ENCODE assay signal across 22 cellular contexts in the genomic region with DNA sequence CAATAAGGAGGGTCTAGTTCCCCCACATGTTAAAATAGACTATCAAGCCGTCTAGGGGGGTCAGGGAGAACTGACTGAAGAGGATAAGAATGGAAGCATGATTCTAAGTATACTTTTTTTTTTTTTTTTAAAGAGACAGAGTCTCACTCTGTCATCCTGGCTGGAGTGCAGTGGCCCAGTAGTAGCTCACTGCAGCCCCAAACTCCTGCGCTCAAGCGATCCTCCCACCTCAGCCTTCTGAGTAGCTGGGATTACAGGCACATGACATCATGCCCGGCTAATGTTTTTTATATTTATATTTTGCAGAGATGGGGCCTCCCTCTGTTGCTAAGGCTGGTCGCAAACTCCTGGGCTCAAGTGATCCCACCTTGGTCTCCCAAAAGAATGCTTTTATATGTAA. TPM values are rescaled to one million over a fixed set of nuclear protein-coding genes. Genes with fewer than 3 reads are reported as not detected.
A peak's percentile ranks its signal among the peaks of the same experiment; 100 is the strongest.
DNase-seq lines count a peak whose midpoint lies in the region; ATAC-seq, FAIRE-seq and TF ChIP-seq lines count a peak whose summit lies in the region.
"Had no signal": no experiment of that assay in that cellular context is flagged by ENCODE, and none has a peak within 500 bp of the region (broad histone marks: within the 10 kb centered on the region; RNA-seq: fewer than 3 reads in every experiment).

No MANE protein-coding gene starts in this region.

- H4K20me1 ChIP-seq in HepG2 (ENCODE audit: insufficient read depth, low read length) (no peaks in the 10 kb centered on the region), K562 (replicated peaks; ENCODE audit: control insufficient read depth, insufficient read depth, low read length) (peaks cover 8% of the 10 kb centered on the region)

- no peaks in the 10 kb centered on the region for H3K9me3 ChIP-seq in HepG2 (ENCODE audit: low read length)
- peaks cover 0 to 2% (median 0%) of the 10 kb centered on the region in 4 donors for H3K9me3 ChIP-seq in right lobe of liver
- no peaks in the 10 kb centered on the region for H3K9me3 ChIP-seq in K562 (replicated peaks; ENCODE audit: control insufficient read depth, insufficient read depth, low read depth, low read length)
- no peaks in the 10 kb centered on the region for H3K9me3 ChIP-seq in gastrocnemius medialis
- H3K9me3 ChIP-seq: BLaER1, Caco-2 had no signal

- TF ChIP-seq CTCF in HepG2 (CRISPR knock-in tag; IDR thresholded peaks at IDR 0.05) = no peak
- TF ChIP-seq CTCF in right lobe of liver (IDR thresholded peaks at IDR 0.05) = no peak
- TF ChIP-seq CTCF in K562 (IDR thresholded peaks at IDR 0.05 in 2 of 3, conservative IDR thresholded peaks at IDR 0.05 in 1 of 3; ENCODE audit: insufficient read depth in 2 of 3, low read depth in 1 of 3, low read length in 3 of 3) = no peak
- TF ChIP-seq CTCF in gastrocnemius medialis (IDR thresholded peaks at IDR 0.05 in 4 of 5, conservative IDR thresholded peaks at IDR 0.05 in 1 of 5) = no peak
- no peak for TF ChIP-seq CTCF in RWPE1 (conservative IDR thresholded peaks at IDR 0.05; ENCODE audit: low read depth)

- no peak for DNase-seq in HepG2 (ENCODE audit: low spot score)
- DNase-seq in right lobe of liver = no peak
- DNase-seq in K562 (ENCODE audit: extremely low read depth in 1 of 4, low spot score in 3 of 4) = no peak
- DNase-seq in gastrocnemius medialis = peak in 1 of 2 donors; percentile 74
- DNase-seq in RWPE1 (ENCODE audit: low spot score) = no peak
- no peak for DNase-seq in activated CD4-positive, alpha-beta T cell treated with anti-CD3 and anti-CD28 coated beads, Interleukin-2, amount 50 U/mL, for 4 hours
- DNase-seq: Caco-2; CD4-positive, CD25-positive, alpha-beta regulatory T cell; CD8-positive, alpha-beta T cell; DMS153; DND-41; H9; HFFc6 had no signal

- FAIRE-seq in HepG2 (lab: Jason Lieb, UNC) = no peak
- no peak for FAIRE-seq in K562 (lab: Jason Lieb, UNC)
- FAIRE-seq: A204.1, G401.6, GM12892 had no signal

- ATAC-seq in HepG2 = no peak
- ATAC-seq in right lobe of liver = no peak
- peak; percentile 60 for ATAC-seq in K562
- ATAC-seq in gastrocnemius medialis = peak; percentile 14 to 51
- no peak for ATAC-seq in GM19328 (IDR thresholded peaks at IDR 0.05; ENCODE audit: unreplicated experiment)
- ATAC-seq: CD8-positive, alpha-beta T cell; GM23338; HCT116 had no signal

- TF ChIP-seq EP300 in HepG2 (IDR thresholded peaks at IDR 0.05; ENCODE audit: low read depth in 2 of 2, low read length in 2 of 2) (no peak), HepG2 (CRISPR knock-in tag; IDR thresholded peaks at IDR 0.05; ENCODE audit: borderline replicate concordance) (no peak), K562 (IDR thresholded peaks at IDR 0.05; ENCODE audit: low read length) (no peak)

- BruUV-seq in HepG2 (replicated peaks; lab: Mats Ljungman, UMichigan) = no TSS peak
- no TSS peak for BruUV-seq in K562 (replicated peaks; lab: Mats Ljungman, UMichigan)

- H3K4me2 ChIP-seq in HepG2 (ENCODE audit: low read depth, low read length) (no peak overlapping the region), K562 (ENCODE audit: insufficient read depth, low read length) (no peak overlapping the region)
- H3K4me2 ChIP-seq: BLaER1, GM23338 had no signal

- no peak for TF ChIP-seq POLR2A in HepG2 (IDR thresholded peaks at IDR 0.05; ENCODE audit: insufficient read depth in 1 of 2, low read depth in 2 of 2, low read length in 2 of 2)
- TF ChIP-seq POLR2A in right lobe of liver (IDR thresholded peaks at IDR 0.05) = no peak
- no peak for TF ChIP-seq POLR2A in K562 (conservative IDR thresholded peaks at IDR 0.05)
- peak in 1 of 2 donors; percentile 30 for TF ChIP-seq POLR2A in gastrocnemius medialis (IDR thresholded peaks at IDR 0.05)

- no peaks in the 10 kb centered on the region for H3K27me3 ChIP-seq in HepG2 (ENCODE audit: control insufficient read depth in 1 of 2, insufficient read depth in 2 of 2, low read length in 2 of 2)
- H3K27me3 ChIP-seq in right lobe of liver = no peaks in the 10 kb centered on the region
- no peaks in the 10 kb centered on the region for H3K27me3 ChIP-seq in K562 (ENCODE audit: control insufficient read depth in 2 of 2, insufficient read depth in 2 of 2, low read length in 2 of 2)
- H3K27me3 ChIP-seq in gastrocnemius medialis = no peaks in the 10 kb centered on the region
- H3K27me3 ChIP-seq: BLaER1 had no signal

- POLR2A ChIA-PET in HepG2 (lab: Yijun Ruan, JAX) = no interaction called here
- POLR2A ChIA-PET in K562 (lab: Yijun Ruan, JAX) = interaction anchor here (1.0 kb wide), 1 partner anchor 11 kb away, joined by 3 read pairs; no protein-coding TSS in a partner anchor
- POLR2A ChIA-PET in RWPE1 (lab: Yijun Ruan, JAX; ENCODE audit: low non-redundant PET) = no interaction called here

- no peak overlapping the region for H2AFZ ChIP-seq in HepG2 (ENCODE audit: low read length)
- H2AFZ ChIP-seq in K562 (ENCODE audit: low read depth, low read length) = no peak overlapping the region
- H2AFZ ChIP-seq: GM23338 had no signal

- intact Hi-C loops in HepG2 (cut with micrococcal nuclease; ENCODE audit: unreplicated experiment) = no loop called here
- intact Hi-C loops in right lobe of liver (cut with DNase I) = no loop called here
- intact Hi-C loops in K562 (cut with micrococcal nuclease) = no loop called here
- intact Hi-C loops in gastrocnemius medialis (cut with DNase I; ENCODE audit: low total_unique reads) = loop anchor here (2.0 to 5.0 kb wide), 2 partner anchors 71 to 196 kb away; no protein-coding TSS in a partner anchor

- H3K9ac ChIP-seq in HepG2 (ENCODE audit: insufficient read depth, low read depth, low read length) (no peak overlapping the region), K562 (ENCODE audit: insufficient read depth in 1 of 2, low read depth in 2 of 2, low read length in 2 of 2) (no peak overlapping the region)
- H3K9ac ChIP-seq: BLaER1 had no signal

- H3K36me3 ChIP-seq in HepG2 (replicated peaks in 1 of 2; ENCODE audit: control insufficient read depth in 1 of 2, insufficient read depth in 2 of 2, low read length in 2 of 2) = peaks cover 14 to 65% of the 10 kb centered on the region in 2 experiments
- H3K36me3 ChIP-seq in right lobe of liver = peaks cover 0 to 8% (median 4%) of the 10 kb centered on the region in 4 donors
- peaks cover 64% of the 10 kb centered on the region for H3K36me3 ChIP-seq in K562 (ENCODE audit: control insufficient read depth, insufficient read depth, low read length)
- H3K36me3 ChIP-seq in gastrocnemius medialis = peaks cover 0 to 51% of the 10 kb centered on the region in 2 donors

- H3K79me2 ChIP-seq in HepG2 (ENCODE audit: insufficient read depth, low read length) (peaks cover 21% of the 10 kb centered on the region), K562 (ENCODE audit: control insufficient read depth, insufficient read depth, low read length) (peaks cover 44% of the 10 kb centered on the region)

- H3K4me1 ChIP-seq in HepG2 (ENCODE audit: insufficient read depth, low read length) = peaks cover 24% of the 10 kb centered on the region
- H3K4me1 ChIP-seq in right lobe of liver = peaks cover 0 to 31% (median 15%) of the 10 kb centered on the region in 4 donors
- peaks cover 0 to 20% of the 10 kb centered on the region in 2 experiments; a peak in 4 of 5 replicates for H3K4me1 ChIP-seq in K562 (replicated peaks in 1 of 2; ENCODE audit: control insufficient read depth in 2 of 2, insufficient read depth in 2 of 2, low read length in 2 of 2)
- H3K4me1 ChIP-seq in gastrocnemius medialis = peaks cover 66 to 72% of the 10 kb centered on the region in 2 donors
- H3K4me1 ChIP-seq: Caco-2 had no signal

- no peaks in the 10 kb centered on the region for H3K9me1 ChIP-seq in K562 (ENCODE audit: control insufficient read depth, insufficient read depth, low read length)

- CTCF ChIA-PET in HepG2 (lab: Yijun Ruan, JAX; ENCODE audit: low intra/inter-chr PET ratio, low total read pairs) = no interaction called here
- CTCF ChIA-PET in K562 (lab: Yijun Ruan, JAX; ENCODE audit: low intra/inter-chr PET ratio) = no interaction called here
- CTCF ChIA-PET in RWPE1 (lab: Yijun Ruan, JAX) = no interaction called here

- TF ChIP-seq RAD21 in HepG2 (CRISPR knock-in tag; IDR thresholded peaks at IDR 0.05) = no peak
- no peak for TF ChIP-seq RAD21 in K562 (CRISPR knock-in tag; conservative IDR thresholded peaks at IDR 0.05 in 1 of 2, IDR thresholded peaks at IDR 0.05 in 1 of 2)

- H3K4me3 ChIP-seq in HepG2 (replicated peaks in 1 of 3; ENCODE audit: insufficient read depth in 1 of 3, low read depth in 2 of 3, low read length in 3 of 3) (no peak overlapping the region), right lobe of liver (no peak overlapping the region), K562 (no peak overlapping the region), gastrocnemius medialis (no peak overlapping the region)
- H3K4me3 ChIP-seq: BLaER1, GM23338 had no signal

- in situ Hi-C loops in HepG2 (cut with HindIII; ENCODE audit: extremely low pct_ligation_motif_present, low pct_unique_long_range_greater_than_20kb) = no loop called here
- in situ Hi-C loops in K562 (cut with MboI) = no loop called here
- in situ Hi-C loops in gastrocnemius medialis (cut with MboI; ENCODE audit: low sequenced_read_pairs in 4 of 4) = loop anchor here in 1 of 4 donors (25.0 kb wide), 1 partner anchor 276 kb away; a partner anchor contains a TSS

- H3K27ac ChIP-seq in HepG2 (ENCODE audit: extremely low read length, insufficient read depth, low read length) (no peak overlapping the region), right lobe of liver (no peak overlapping the region), K562 (ENCODE audit: extremely low read depth, low read depth, low read length) (no peak overlapping the region), gastrocnemius medialis (peak overlapping the region; percentile 77 to 96 (median 80)), RWPE1 (no peak overlapping the region)
- H3K27ac ChIP-seq: 22Rv1, BLaER1, C4-2B had no signal

- 99% methylated on average over 5 of the region's 5 CpGs for WGBS in HepG2 (ENCODE audit: low lambda C conversion rate)
- WGBS in right lobe of liver (ENCODE audit: insufficient coverage, low coverage, low lambda C conversion rate, missing lambda C conversion rate) = 64% methylated on average over 5 of the region's 5 CpGs
- WGBS in K562 (ENCODE audit: insufficient coverage, low coverage, missing lambda C conversion rate) = 44% methylated on average over 5 of the region's 5 CpGs

RNA-seq across cellular contexts. Expression of a gene that starts 14.2 kb away (rescaled TPM):
- total RNA-seq in HepG2 (2016; rRNA removed; fragmentation: Illumina TruSeq; extraction: Trizol) (80.0 and 108 TPM in 2 replicates), right lobe of liver (100 to 1,000 TPM in 4 of 6 experiments, 10 to 100 TPM in 2; 92.2 to 189 (median 137) TPM), K562 (2014; rRNA removed) (99.9 and 121 TPM in 2 replicates), K562 (2014; rRNA removed; fragmentation: Illumina TruSeq; extraction: Trizol) (70.4 and 72.1 TPM in 2 replicates), K562 (2015; rRNA removed; fragmentation: Illumina TruSeq; extraction: Trizol) (57.0 and 61.0 TPM in 2 replicates), K562 (2021) (102 and 113 TPM in 2 replicates), gastrocnemius medialis (100 to 1,000 TPM; 349 to 951 (median 571) TPM)
- 55.3 and 57.1 TPM in 2 replicates for total RNA-seq in HepG2 (2016; cell fraction: cytosol; rRNA removed; fragmentation: Illumina TruSeq; extraction: Trizol; ENCODE audit: low read depth)
- total RNA-seq in HepG2 (2016; cell fraction: insoluble cytoplasmic fraction; rRNA removed; fragmentation: Illumina TruSeq; extraction: Trizol) = 75.8 and 107 TPM in 2 replicates
- 115 and 121 TPM in 2 replicates for total RNA-seq in HepG2 (2016; cell fraction: membrane; rRNA removed; fragmentation: Illumina TruSeq; extraction: Trizol)
- 88.4 and 97.8 TPM in 2 replicates for total RNA-seq in HepG2 (2016; cell fraction: nucleus; rRNA removed; fragmentation: Illumina TruSeq; extraction: Trizol)
- polyA plus RNA-seq in HepG2 (2011; rRNA removed) (52.9 and 65.3 TPM in 2 replicates), K562 (2011; rRNA removed) (58.4 and 62.2 TPM in 2 replicates), K562 (2014; fragmentation: Illumina TruSeq; extraction: Trizol) (50.6 and 51.7 TPM in 2 replicates), K562 (2014; fragmentation: Nextera tagmentation; extraction: Ambion mirVana) (10 to 100 TPM; 15.6 to 27.3 TPM), K562 (2014; rRNA removed) (43.8 and 50.9 TPM in 2 replicates)
- 73.6 and 88.0 TPM in 2 replicates for polyA plus RNA-seq in HepG2 (2011; cell fraction: cytosol; rRNA removed)
- 63.5 and 69.1 TPM in 2 replicates for polyA plus RNA-seq in HepG2 (2011; cell fraction: nucleus; rRNA removed)
- 68.8 and 77.0 TPM in 2 replicates for polyA plus RNA-seq in HepG2 (2012)
- 27.7 and 29.0 TPM in 2 replicates for polyA plus RNA-seq in HepG2 (2016; cell fraction: cytosol; fragmentation: Illumina TruSeq; extraction: Trizol; ENCODE audit: low read depth)
- polyA plus RNA-seq in HepG2 (2016; cell fraction: insoluble cytoplasmic fraction; fragmentation: Illumina TruSeq; extraction: Trizol; ENCODE audit: low read depth) = 47.4 and 56.2 TPM in 2 replicates
- polyA plus RNA-seq in HepG2 (2016; cell fraction: membrane; fragmentation: Illumina TruSeq; extraction: Trizol; ENCODE audit: low read depth) = 56.5 and 62.9 TPM in 2 replicates
- 75.6 and 79.3 TPM in 2 replicates for polyA plus RNA-seq in HepG2 (2016; cell fraction: nucleus; fragmentation: Illumina TruSeq; extraction: Trizol; ENCODE audit: insufficient read depth, low read depth)
- 174 and 688 TPM in 2 replicates for polyA minus RNA-seq in HepG2 (2011; rRNA and poly(A)+ RNA removed; ENCODE audit: low replicate concordance)
- polyA minus RNA-seq in HepG2 (2011; cell fraction: cytosol; rRNA and poly(A)+ RNA removed) = 186 and 219 TPM in 2 replicates
- polyA minus RNA-seq in HepG2 (2011; cell fraction: nucleus; rRNA and poly(A)+ RNA removed) = 164 and 181 TPM in 2 replicates
- 260 and 308 TPM in 2 replicates for total RNA-seq in K562 (2011; cell fraction: chromatin; rRNA removed; ENCODE audit: low replicate concordance)
- 392 and 441 TPM in 2 replicates for total RNA-seq in K562 (2011; cell fraction: nucleolus; rRNA removed)
- total RNA-seq in K562 (2011; cell fraction: nucleoplasm; rRNA removed) = 458 and 539 TPM in 2 replicates
- 72.0 and 91.3 TPM in 2 replicates for polyA plus RNA-seq in K562 (2011; cell fraction: cytosol; rRNA removed)
- polyA plus RNA-seq in K562 (2011; cell fraction: nucleus; rRNA removed) = 67.5 and 105 TPM in 2 replicates
- 70.1 and 113 TPM in 2 replicates for polyA plus RNA-seq in K562 (2012)
- 122 and 186 TPM in 2 replicates for polyA minus RNA-seq in K562 (2011; rRNA and poly(A)+ RNA removed)
- polyA minus RNA-seq in K562 (2011; cell fraction: cytosol; rRNA and poly(A)+ RNA removed) = 163 and 192 TPM in 2 replicates
- 84.7 and 112 TPM in 2 replicates for polyA minus RNA-seq in K562 (2011; cell fraction: nucleus; rRNA and poly(A)+ RNA removed)

RNA-seq across cellular contexts. Expression of a gene that starts 40.0 kb away (rescaled TPM):
- total RNA-seq in HepG2 (2016; rRNA removed; fragmentation: Illumina TruSeq; extraction: Trizol) (210 and 320 TPM in 2 replicates), right lobe of liver (10 to 100 TPM; 26.2 to 35.8 (median 30.3) TPM), K562 (2014; rRNA removed) (72.5 and 172 TPM in 2 replicates), K562 (2014; rRNA removed; fragmentation: Illumina TruSeq; extraction: Trizol) (123 and 159 TPM in 2 replicates), K562 (2015; rRNA removed; fragmentation: Illumina TruSeq; extraction: Trizol) (102 and 112 TPM in 2 replicates), K562 (2021) (200 and 218 TPM in 2 replicates), gastrocnemius medialis (10 to 100 TPM; 24.3 to 71.5 (median 35.9) TPM)
- total RNA-seq in HepG2 (2016; cell fraction: cytosol; rRNA removed; fragmentation: Illumina TruSeq; extraction: Trizol; ENCODE audit: low read depth) = 59.7 and 74.4 TPM in 2 replicates
- total RNA-seq in HepG2 (2016; cell fraction: insoluble cytoplasmic fraction; rRNA removed; fragmentation: Illumina TruSeq; extraction: Trizol) = 213 and 328 TPM in 2 replicates
- 88.9 and 94.1 TPM in 2 replicates for total RNA-seq in HepG2 (2016; cell fraction: membrane; rRNA removed; fragmentation: Illumina TruSeq; extraction: Trizol)
- 86.2 and 94.1 TPM in 2 replicates for total RNA-seq in HepG2 (2016; cell fraction: nucleus; rRNA removed; fragmentation: Illumina TruSeq; extraction: Trizol)
- polyA plus RNA-seq in HepG2 (2011; rRNA removed) (162 and 177 TPM in 2 replicates), K562 (2011; rRNA removed) (142 and 160 TPM in 2 replicates), K562 (2014; fragmentation: Illumina TruSeq; extraction: Trizol) (121 and 146 TPM in 2 replicates), K562 (2014; fragmentation: Nextera tagmentation; extraction: Ambion mirVana) (100 to 1,000 TPM; 109 to 135 TPM), K562 (2014; rRNA removed) (62.4 and 69.4 TPM in 2 replicates)
- polyA plus RNA-seq in HepG2 (2011; cell fraction: cytosol; rRNA removed) = 66.5 and 107 TPM in 2 replicates
- 51.0 and 61.4 TPM in 2 replicates for polyA plus RNA-seq in HepG2 (2011; cell fraction: nucleus; rRNA removed)
- polyA plus RNA-seq in HepG2 (2012) = 136 and 140 TPM in 2 replicates
- polyA plus RNA-seq in HepG2 (2016; cell fraction: cytosol; fragmentation: Illumina TruSeq; extraction: Trizol; ENCODE audit: low read depth) = 77.0 and 85.0 TPM in 2 replicates
- 268 and 272 TPM in 2 replicates for polyA plus RNA-seq in HepG2 (2016; cell fraction: insoluble cytoplasmic fraction; fragmentation: Illumina TruSeq; extraction: Trizol; ENCODE audit: low read depth)
- 76.9 and 88.0 TPM in 2 replicates for polyA plus RNA-seq in HepG2 (2016; cell fraction: membrane; fragmentation: Illumina TruSeq; extraction: Trizol; ENCODE audit: low read depth)
- polyA plus RNA-seq in HepG2 (2016; cell fraction: nucleus; fragmentation: Illumina TruSeq; extraction: Trizol; ENCODE audit: insufficient read depth, low read depth) = 92.2 and 106 TPM in 2 replicates
- polyA minus RNA-seq in HepG2 (2011; rRNA and poly(A)+ RNA removed; ENCODE audit: low replicate concordance) = 103 and 183 TPM in 2 replicates
- polyA minus RNA-seq in HepG2 (2011; cell fraction: cytosol; rRNA and poly(A)+ RNA removed) = 89.5 and 101 TPM in 2 replicates
- polyA minus RNA-seq in HepG2 (2011; cell fraction: nucleus; rRNA and poly(A)+ RNA removed) = 81.6 and 84.1 TPM in 2 replicates
- total RNA-seq in K562 (2011; cell fraction: chromatin; rRNA removed; ENCODE audit: low replicate concordance) = 51.6 and 102 TPM in 2 replicates
- 53.4 and 64.7 TPM in 2 replicates for total RNA-seq in K562 (2011; cell fraction: nucleolus; rRNA removed)
- total RNA-seq in K562 (2011; cell fraction: nucleoplasm; rRNA removed) = 48.0 and 83.7 TPM in 2 replicates
- polyA plus RNA-seq in K562 (2011; cell fraction: cytosol; rRNA removed) = 73.9 and 107 TPM in 2 replicates
- 128 and 152 TPM in 2 replicates for polyA plus RNA-seq in K562 (2011; cell fraction: nucleus; rRNA removed)
- polyA plus RNA-seq in K562 (2012) = 139 and 178 TPM in 2 replicates
- 166 and 195 TPM in 2 replicates for polyA minus RNA-seq in K562 (2011; rRNA and poly(A)+ RNA removed)
- polyA minus RNA-seq in K562 (2011; cell fraction: cytosol; rRNA and poly(A)+ RNA removed) = 80.8 and 83.8 TPM in 2 replicates
- 64.9 and 78.0 TPM in 2 replicates for polyA minus RNA-seq in K562 (2011; cell fraction: nucleus; rRNA and poly(A)+ RNA removed)

RNA-seq across cellular contexts. Expression of a gene that starts 40.2 kb away (rescaled TPM):
- total RNA-seq in HepG2 (2016; rRNA removed; fragmentation: Illumina TruSeq; extraction: Trizol) (81.3 and 160 TPM in 2 replicates), right lobe of liver (10 to 100 TPM; 12.2 to 32.0 (median 17.4) TPM), K562 (2014; rRNA removed) (107 and 123 TPM in 2 replicates), K562 (2014; rRNA removed; fragmentation: Illumina TruSeq; extraction: Trizol) (81.7 and 85.8 TPM in 2 replicates), K562 (2015; rRNA removed; fragmentation: Illumina TruSeq; extraction: Trizol) (56.4 and 62.3 TPM in 2 replicates), K562 (2021) (69.5 and 71.1 TPM in 2 replicates), gastrocnemius medialis (100 to 1,000 TPM in 1 of 4 donors, 10 to 100 TPM in 3; 86.1 to 115 (median 92.9) TPM)
- total RNA-seq in HepG2 (2016; cell fraction: cytosol; rRNA removed; fragmentation: Illumina TruSeq; extraction: Trizol; ENCODE audit: low read depth) = 6.6 and 8.4 TPM in 2 replicates
- total RNA-seq in HepG2 (2016; cell fraction: insoluble cytoplasmic fraction; rRNA removed; fragmentation: Illumina TruSeq; extraction: Trizol) = 86.8 and 157 TPM in 2 replicates
- total RNA-seq in HepG2 (2016; cell fraction: membrane; rRNA removed; fragmentation: Illumina TruSeq; extraction: Trizol) = 20.3 and 27.2 TPM in 2 replicates
- 53.7 and 58.7 TPM in 2 replicates for total RNA-seq in HepG2 (2016; cell fraction: nucleus; rRNA removed; fragmentation: Illumina TruSeq; extraction: Trizol)
- polyA plus RNA-seq in HepG2 (2011; rRNA removed) (31.1 and 35.2 TPM in 2 replicates), K562 (2011; rRNA removed) (66.3 and 73.1 TPM in 2 replicates), K562 (2014; fragmentation: Illumina TruSeq; extraction: Trizol) (88.9 and 90.0 TPM in 2 replicates), K562 (2014; fragmentation: Nextera tagmentation; extraction: Ambion mirVana) (100 to 1,000 TPM in 1 of 2 experiments, 10 to 100 TPM in 1; 60.4 to 134 TPM), K562 (2014; rRNA removed) (88.4 and 101 TPM in 2 replicates)
- polyA plus RNA-seq in HepG2 (2011; cell fraction: cytosol; rRNA removed) = 20.7 and 32.8 TPM in 2 replicates
- polyA plus RNA-seq in HepG2 (2011; cell fraction: nucleus; rRNA removed) = 11.1 and 14.6 TPM in 2 replicates
- polyA plus RNA-seq in HepG2 (2012) = 44.7 and 68.7 TPM in 2 replicates
- polyA plus RNA-seq in HepG2 (2016; cell fraction: cytosol; fragmentation: Illumina TruSeq; extraction: Trizol; ENCODE audit: low read depth) = 6.1 and 7.5 TPM in 2 replicates
- 139 and 141 TPM in 2 replicates for polyA plus RNA-seq in HepG2 (2016; cell fraction: insoluble cytoplasmic fraction; fragmentation: Illumina TruSeq; extraction: Trizol; ENCODE audit: low read depth)
- 14.8 and 18.5 TPM in 2 replicates for polyA plus RNA-seq in HepG2 (2016; cell fraction: membrane; fragmentation: Illumina TruSeq; extraction: Trizol; ENCODE audit: low read depth)
- 48.7 and 52.3 TPM in 2 replicates for polyA plus RNA-seq in HepG2 (2016; cell fraction: nucleus; fragmentation: Illumina TruSeq; extraction: Trizol; ENCODE audit: insufficient read depth, low read depth)
- polyA minus RNA-seq in HepG2 (2011; rRNA and poly(A)+ RNA removed; ENCODE audit: low replicate concordance) = 28.6 and 57.3 TPM in 2 replicates
- 24.4 and 40.4 TPM in 2 replicates for polyA minus RNA-seq in HepG2 (2011; cell fraction: cytosol; rRNA and poly(A)+ RNA removed)
- 61.2 and 74.1 TPM in 2 replicates for polyA minus RNA-seq in HepG2 (2011; cell fraction: nucleus; rRNA and poly(A)+ RNA removed)
- total RNA-seq in K562 (2011; cell fraction: chromatin; rRNA removed; ENCODE audit: low replicate concordance) = 58.2 and 95.4 TPM in 2 replicates
- total RNA-seq in K562 (2011; cell fraction: nucleolus; rRNA removed) = 32.0 and 35.3 TPM in 2 replicates
- 73.5 and 93.4 TPM in 2 replicates for total RNA-seq in K562 (2011; cell fraction: nucleoplasm; rRNA removed)
- polyA plus RNA-seq in K562 (2011; cell fraction: cytosol; rRNA removed) = 20.5 and 41.8 TPM in 2 replicates
- polyA plus RNA-seq in K562 (2011; cell fraction: nucleus; rRNA removed) = 28.3 and 43.0 TPM in 2 replicates
- polyA plus RNA-seq in K562 (2012) = 73.2 and 85.8 TPM in 2 replicates
- 83.7 and 89.0 TPM in 2 replicates for polyA minus RNA-seq in K562 (2011; rRNA and poly(A)+ RNA removed)
- polyA minus RNA-seq in K562 (2011; cell fraction: cytosol; rRNA and poly(A)+ RNA removed) = 36.7 and 51.5 TPM in 2 replicates
- 30.0 and 42.9 TPM in 2 replicates for polyA minus RNA-seq in K562 (2011; cell fraction: nucleus; rRNA and poly(A)+ RNA removed)

Comparison
In these comparisons a context has a peak if more than half of its experiments do, and no peak if none do; other contexts are left out.
1. ATAC-seq: peak in K562 (single experiment) and gastrocnemius medialis (2 of 2); none in HepG2 (single experiment), right lobe of liver (0 of 4) and GM19328 (single experiment).
2. H3K27ac ChIP-seq: peak in gastrocnemius medialis (4 of 4); none in HepG2 (single experiment), right lobe of liver (0 of 3), K562 (single experiment) and RWPE1 (single experiment).